8 cellular contexts compared by ENCODE assay signal in the genomic region with DNA sequence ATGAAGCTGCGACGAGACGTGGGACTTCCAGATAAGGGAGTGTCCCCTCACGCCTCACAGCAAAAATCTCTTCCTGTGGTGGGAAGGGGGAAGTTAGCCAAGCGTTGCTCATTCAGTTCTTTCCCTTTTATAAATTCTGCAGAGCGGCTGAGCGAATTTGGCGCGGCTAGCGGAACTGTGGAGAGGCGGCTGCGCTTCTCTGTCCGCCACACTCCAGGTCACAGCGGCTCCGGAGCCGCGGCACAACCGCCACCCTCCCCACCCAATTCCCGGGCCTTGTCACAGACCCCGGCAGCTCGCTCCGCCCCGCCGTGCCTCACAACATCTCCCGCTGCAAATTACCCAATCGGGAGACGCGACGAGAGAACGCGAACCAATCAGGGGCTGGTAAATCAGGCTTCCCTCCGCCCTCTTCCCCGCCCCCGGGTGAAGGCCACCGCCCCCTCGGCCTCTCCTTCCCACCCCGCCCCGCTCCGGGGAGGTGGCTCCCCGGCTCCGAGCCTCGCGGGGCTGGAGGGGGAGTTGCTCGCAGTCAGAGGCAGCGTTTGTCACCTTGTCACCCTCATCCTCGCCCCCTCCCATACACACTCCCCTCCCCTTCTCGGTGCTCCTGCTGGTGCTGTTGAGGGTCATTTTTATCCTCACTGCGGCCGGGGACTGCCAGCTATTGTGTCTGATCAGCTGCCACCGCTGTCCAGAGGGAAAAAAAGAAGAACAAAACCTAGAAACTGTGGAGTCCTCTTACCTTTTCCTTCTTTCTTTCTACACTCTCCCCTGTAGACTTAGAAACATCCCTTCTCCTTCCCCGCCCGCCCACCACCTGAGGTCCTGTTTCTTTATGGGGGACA. TPM values are rescaled to one million over a fixed set of nuclear protein-coding genes. Genes with fewer than 3 reads are reported as not detected.
DNase-seq lines count a peak whose midpoint lies in the region; ATAC-seq and TF ChIP-seq lines count a peak whose summit lies in the region.

No MANE protein-coding gene starts in this region.

- no peaks in the 10 kb centered on the region for H3K27me3 ChIP-seq in left ventricle myocardium inferior (ENCODE audit: low read depth)
- no peaks in the 10 kb centered on the region for H3K27me3 ChIP-seq in upper lobe of right lung

- H3K27ac ChIP-seq in left ventricle myocardium inferior (replicated peaks) (peak overlapping the region; percentile 99), upper lobe of right lung (peak overlapping the region; percentile 95)

- TF ChIP-seq CTCF in left ventricle myocardium inferior (IDR thresholded peaks at IDR 0.05; ENCODE audit: borderline replicate concordance) (no peak), upper lobe of right lung (IDR thresholded peaks at IDR 0.05) (no peak)

- peak overlapping the region; percentile 93 for H3K4me3 ChIP-seq in left ventricle myocardium inferior
- peak overlapping the region; percentile 85 for H3K4me3 ChIP-seq in upper lobe of right lung

- peak; percentile 77 for ATAC-seq in HG02884 (IDR thresholded peaks at IDR 0.05; ENCODE audit: unreplicated experiment)
- ATAC-seq in upper lobe of right lung = peak; percentile 95

- H3K4me1 ChIP-seq in left ventricle myocardium inferior (peaks cover 48% of the 10 kb centered on the region), upper lobe of right lung (peaks cover 8% of the 10 kb centered on the region)

- no peaks in the 10 kb centered on the region for H3K36me3 ChIP-seq in left ventricle myocardium inferior
- H3K36me3 ChIP-seq in upper lobe of right lung = no peaks in the 10 kb centered on the region

- peak; percentile 97 for DNase-seq in NCI-H146 treated with DMSO at 0.1 percent for 48 hours (lab: John Stamatoyannopoulos, UW; ENCODE audit: unreplicated experiment)
- DNase-seq in T-helper 1 cell = peak; percentile 88 to 96 (median 93)
- DNase-seq in amniotic stem cell (lab: John Stamatoyannopoulos, UW) = peak; percentile 92
- peak; percentile 98 for DNase-seq in left ventricle myocardium inferior
- peak; percentile 99 for DNase-seq in posterior vena cava (ENCODE audit: low spot score)
- peak; percentile 98 for DNase-seq in upper lobe of right lung

- TF ChIP-seq POLR2A in GM15510 (IDR thresholded peaks at IDR 0.05; ENCODE audit: borderline replicate concordance, extremely low read depth, insufficient read length) = peak; percentile 92

- intact Hi-C loops in left ventricle myocardium inferior (cut with micrococcal nuclease) = no loop called here
- intact Hi-C loops in posterior vena cava (cut with DNase I) = loop anchor here (10.0 kb wide), 3 partner anchors 80 to 270 kb away; a partner anchor contains a TSS
- intact Hi-C loops in upper lobe of right lung (cut with DNase I) = no loop called here

- no peaks in the 10 kb centered on the region for H3K9me3 ChIP-seq in left ventricle myocardium inferior (replicated peaks)
- H3K9me3 ChIP-seq in upper lobe of right lung = no peaks in the 10 kb centered on the region

RNA-seq across cellular contexts. Expression of a gene that starts 0.9 kb away (rescaled TPM):
- total RNA-seq in left ventricle myocardium inferior (44.8 TPM), posterior vena cava (100 to 1,000 TPM; 121 to 167 TPM), upper lobe of right lung (85.0 TPM)

Comparison
In these comparisons a context has a peak if more than half of its experiments do, and no peak if none do; other contexts are left out.
1. Peak in every context shown above with its lines: DNase-seq, ATAC-seq, H3K4me3 ChIP-seq and H3K27ac ChIP-seq.
2. intact Hi-C loops: an anchor here in posterior vena cava (10.0 kb wide); none called in left ventricle myocardium inferior and upper lobe of right lung.